In genomic region chr16:85574672-85575475, GRCh38 we compare ENCODE assay signal across 9 cellular contexts. TPM values are rescaled to one million over a fixed set of nuclear protein-coding genes. Genes with fewer than 3 reads are reported as not detected.
DNase-seq lines count a peak whose midpoint lies in the region; ATAC-seq and TF ChIP-seq lines count a peak whose summit lies in the region.
"Had no signal": no experiment of that assay in that cellular context is flagged by ENCODE, and none has a peak within 500 bp of the region (broad histone marks: within the 10 kb centered on the region; RNA-seq: fewer than 3 reads in every experiment).

No MANE protein-coding gene starts in this region.

- H3K4me1 ChIP-seq in thoracic aorta (ENCODE audit: control insufficient read depth in 1 of 2, low read depth in 2 of 2) = peaks cover 19 to 31% of the 10 kb centered on the region in 2 donors

- ATAC-seq in thoracic aorta (ENCODE audit: insufficient number of reproducible peaks, low FRiP score, low read depth) = no peak

- H3K36me3 ChIP-seq in thoracic aorta = no peaks in the 10 kb centered on the region

- no peak for TF ChIP-seq CTCF in VCaP (conservative IDR thresholded peaks at IDR 0.05)
- TF ChIP-seq CTCF in thoracic aorta (IDR thresholded peaks at IDR 0.05) = no peak

- no peaks in the 10 kb centered on the region for H3K9me3 ChIP-seq in thoracic aorta

- DNase-seq in NCI-H1694 treated with DMSO at 0.1 percent for 48 hours (lab: John Stamatoyannopoulos, UW) = peak; percentile 76
- no peak for DNase-seq in NCI-H1694 (lab: John Stamatoyannopoulos, UW)
- DNase-seq in left kidney (ENCODE audit: low read depth, low spot score) = peak; percentile 60
- no peak for DNase-seq in thoracic aorta (ENCODE audit: low spot score)
- DNase-seq in pons (ENCODE audit: low spot score) = no peak
- no peak for DNase-seq in NCI-H526 treated with DMSO at 0.1 percent for 48 hours (lab: John Stamatoyannopoulos, UW)
- no peak for DNase-seq in COLO829 (ENCODE audit: low spot score)
- DNase-seq: stimulated activated CD4-positive, alpha-beta T cell treated with anti-CD3 and anti-CD28 coated beads, Interleukin-12 subunit alpha, Interleukin-12 subunit beta, amount 100 ng/mL, for 4 hours had no signal

- no peaks in the 10 kb centered on the region for H3K27me3 ChIP-seq in thoracic aorta (replicated peaks; ENCODE audit: insufficient read depth)

- H3K27ac ChIP-seq in VCaP = peak overlapping the region; percentile 63
- H3K27ac ChIP-seq in thoracic aorta = peak overlapping the region; percentile 61 to 87

- H3K4me3 ChIP-seq in thoracic aorta = peak overlapping the region; percentile 59

RNA-seq across cellular contexts. Expression of gene GSE1, which starts 38.2 kb away (rescaled TPM):
- total RNA-seq in thoracic aorta = 10 to 100 TPM; 72.6 to 96.2 TPM

Comparison
In these comparisons a context has a peak if more than half of its experiments do, and no peak if none do; other contexts are left out.
1. DNase-seq: peak in NCI-H1694 treated with DMSO at 0.1 percent for 48 hours (single experiment) and left kidney (single experiment); none in NCI-H1694 (single experiment), thoracic aorta (single experiment), pons (single experiment), NCI-H526 treated with DMSO at 0.1 percent for 48 hours (single experiment) and COLO829 (single experiment).